ENCODE assay signal across 9 cellular contexts in the genomic region with DNA sequence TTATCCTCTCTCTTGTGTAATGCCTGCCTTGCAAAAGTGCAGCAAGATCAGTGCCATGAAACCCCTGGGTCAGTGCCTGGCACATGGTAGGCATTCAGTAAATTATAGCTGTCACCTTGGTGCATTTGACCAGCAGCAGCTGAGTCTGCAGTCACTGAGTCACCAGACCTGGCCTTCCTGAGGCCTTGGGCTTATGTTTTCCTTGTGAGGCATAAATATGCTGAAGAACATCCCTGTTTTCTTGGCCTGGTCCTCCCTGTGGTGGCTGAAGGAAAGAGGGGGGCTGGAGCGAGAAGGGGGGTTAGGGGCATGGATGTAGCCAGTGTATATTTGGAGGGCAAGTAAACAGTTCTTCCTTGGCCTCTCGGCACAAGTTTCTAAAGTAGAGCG. TPM values are rescaled to one million over a fixed set of nuclear protein-coding genes. Genes with fewer than 3 reads are reported as not detected.
DNase-seq lines count a peak whose midpoint lies in the region; ATAC-seq and TF ChIP-seq lines count a peak whose summit lies in the region.
"Had no signal": no experiment of that assay in that cellular context is flagged by ENCODE, and none has a peak within 500 bp of the region (broad histone marks: within the 10 kb centered on the region; RNA-seq: fewer than 3 reads in every experiment).

No MANE protein-coding gene starts in this region.

- H3K27ac Mint-ChIP-seq in osteocyte (ENCODE audit: unreplicated experiment), result peak overlapping the region; percentile 75

- in situ Hi-C loops in KBM-7 (cut with MboI; ENCODE audit: low pct_unique_long_range_greater_than_20kb, low sequenced_read_pairs), result no loop called here

- peak; percentile 16 for ATAC-seq in Right ventricle myocardium inferior

- TF ChIP-seq CTCF in foreskin fibroblast (IDR thresholded peaks at IDR 0.05; ENCODE audit: low read depth, low read length) (no peak), osteocyte (IDR thresholded peaks at IDR 0.05) (no peak)

- no peak overlapping the region for H3K4me3 Mint-ChIP-seq in osteocyte (ENCODE audit: unreplicated experiment)

- no peak for DNase-seq in Right ventricle myocardium inferior (ENCODE audit: missing footprints)
- DNase-seq in cardiac septum (ENCODE audit: low spot score), result no peak
- DNase-seq in foreskin fibroblast, result peak; percentile 81 to 82
- DNase-seq in osteocyte (ENCODE audit: extremely low spot score, unreplicated experiment), result no peak
- no peak for DNase-seq in OCI-M2 (lab: John Stamatoyannopoulos, UW; ENCODE audit: unreplicated experiment)
- DNase-seq in activated CD8-positive, alpha-beta memory T cell treated with anti-CD3 and anti-CD28 coated beads, Interleukin-2, amount 50 U/mL, for 48 hours, result no peak
- no peak for DNase-seq in NCI-H774 (lab: John Stamatoyannopoulos, UW)
- no peak for DNase-seq in KBM-7
- DNase-seq: NCI-H1417 treated with DMSO at 0.1 percent for 48 hours had no signal

- intact Hi-C loops in Right ventricle myocardium inferior (cut with DNase I) (no loop called here), cardiac septum (cut with DNase I) (no loop called here)

- H3K4me3 ChIP-seq in foreskin fibroblast (ENCODE audit: low read depth in 1 of 2, low read length in 2 of 2), result no peak overlapping the region

- peaks cover 66% of the 10 kb centered on the region for H3K4me1 Mint-ChIP-seq in osteocyte (ENCODE audit: unreplicated experiment)

- no peaks in the 10 kb centered on the region for H3K9me3 Mint-ChIP-seq in osteocyte (ENCODE audit: unreplicated experiment)

- no peaks in the 10 kb centered on the region for H3K27me3 Mint-ChIP-seq in osteocyte (ENCODE audit: unreplicated experiment)

- no peaks in the 10 kb centered on the region for H3K36me3 Mint-ChIP-seq in osteocyte (ENCODE audit: unreplicated experiment)

RNA-seq across cellular contexts. Expression of a gene that starts 26.4 kb away (rescaled TPM):
- total RNA-seq in Right ventricle myocardium inferior, result 85.5 TPM
- total RNA-seq in cardiac septum, result 78.4 TPM
- 49.5 and 54.7 TPM in 2 replicates for total RNA-seq in osteocyte

Comparison
In these comparisons a context has a peak if more than half of its experiments do, and no peak if none do; other contexts are left out.
1. DNase-seq: peak in foreskin fibroblast (2 of 2); none in Right ventricle myocardium inferior (single experiment), cardiac septum (single experiment), osteocyte (single experiment), OCI-M2 (single experiment), activated CD8-positive, alpha-beta memory T cell treated with anti-CD3 and anti-CD28 coated beads, Interleukin-2, amount 50 U/mL, for 48 hours (single experiment), NCI-H774 (single experiment) and KBM-7 (single experiment).